Comparison of ENCODE assay signal across 31 cellular contexts in the genomic region with DNA sequence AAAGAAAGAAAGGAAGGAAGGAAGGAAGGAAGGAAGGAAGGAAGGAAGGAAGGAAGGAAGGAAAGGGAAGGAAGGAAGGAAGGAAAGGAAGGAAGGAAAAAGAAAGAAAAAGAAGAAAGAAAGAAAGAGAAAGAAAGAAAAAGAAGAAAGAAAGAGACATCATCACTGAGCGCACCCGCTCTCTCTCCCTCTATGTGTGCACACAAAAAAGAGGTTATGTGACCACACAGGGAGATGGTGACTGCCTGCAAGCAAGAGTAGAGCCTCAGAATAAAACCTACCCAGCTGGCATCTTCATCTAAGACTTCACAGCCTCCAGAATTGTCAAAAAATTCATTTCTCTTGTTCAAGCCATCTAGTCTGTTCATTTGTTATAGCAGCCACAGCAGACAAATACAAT.
"Had no signal": no experiment of that assay in that cellular context is flagged by ENCODE, and none has a peak within 500 bp of the region (broad histone marks: within the 10 kb centered on the region; RNA-seq: fewer than 3 reads in every experiment).

No MANE protein-coding gene starts in this region.

- FAIRE-seq: astrocyte, bronchial epithelial cell had no signal

- H3K4me3 ChIP-seq: coronary artery, dorsolateral prefrontal cortex, esophagus muscularis mucosa, gastrocnemius medialis, heart left ventricle had no signal

- H3K4me1 ChIP-seq: esophagus muscularis mucosa, foreskin keratinocyte, gastrocnemius medialis, heart left ventricle had no signal

- ATAC-seq: activated CD8-positive, alpha-beta T cell treated with anti-CD3 and anti-CD28 coated beads for 36 hours; activated T-cell treated with anti-CD3 and anti-CD28 coated beads, Interleukin-2, amount 50 U/mL, for 4 hours; activated T-helper 17 cell treated with anti-CD3 and anti-CD28 coated beads, Interleukin-2, amount 50 U/mL, for 72 hours; foreskin keratinocyte; gastrocnemius medialis; heart left ventricle; T-helper 17 cell had no signal

- H3K27ac ChIP-seq: brain microvascular endothelial cell, coronary artery, dorsolateral prefrontal cortex, esophagus muscularis mucosa, foreskin keratinocyte, gastrocnemius medialis, heart left ventricle, WERI-Rb-1 had no signal

- H3K9me3 ChIP-seq: esophagus muscularis mucosa, gastrocnemius medialis, heart left ventricle had no signal

- H3K36me3 ChIP-seq: brain microvascular endothelial cell, esophagus muscularis mucosa, gastrocnemius medialis, heart left ventricle, WERI-Rb-1 had no signal

- H3K27me3 ChIP-seq: brain microvascular endothelial cell, dorsolateral prefrontal cortex, esophagus muscularis mucosa, foreskin keratinocyte, gastrocnemius medialis, heart left ventricle had no signal

- DNase-seq: activated CD4-positive, alpha-beta T cell treated with anti-CD3 and anti-CD28 coated beads for 48 hours; activated CD4-positive, alpha-beta T cell treated with anti-CD3 and anti-CD28 coated beads, Interleukin-2, amount 50 U/mL, for 1 hour; activated CD4-positive, alpha-beta T cell treated with anti-CD3 and anti-CD28 coated beads, Interleukin-2, amount 50 U/mL, for 48 hours; activated CD4-positive, CD25-positive, alpha-beta regulatory T cell; activated CD4-positive, CD25-positive, alpha-beta regulatory T cell treated with anti-CD3 and anti-CD28 coated beads, Interleukin-2, amount 50 U/mL, for 72 hours; activated CD8-positive, alpha-beta memory T cell treated with anti-CD3 and anti-CD28 coated beads for 24 hours; activated CD8-positive, alpha-beta T cell treated with anti-CD3 and anti-CD28 coated beads for 36 hours; activated effector memory CD4-positive, alpha-beta T cell treated with Interleukin-2 at 50 U/mL for 16 hours; activated gamma-delta T cell treated with Interleukin-2 at 50 U/mL for 16 hours; activated naive CD4-positive, alpha-beta T cell treated with anti-CD3 and anti-CD28 coated beads, Interleukin-2, amount 50 U/mL, for 16 hours; activated naive CD4-positive, alpha-beta T cell treated with Interleukin-2 at 50 U/mL for 16 hours; activated T-cell treated with anti-CD3 and anti-CD28 coated beads, Interleukin-2, amount 50 U/mL, for 4 hours; amniotic stem cell; anterior cingulate cortex; brain microvascular endothelial cell; dorsolateral prefrontal cortex; effector memory CD4-positive, alpha-beta T cell; erythroblast; foreskin keratinocyte; gastrocnemius medialis; glutamatergic neuron; heart left ventricle; T-helper 1 cell; T-helper 17 cell; T1000; WERI-Rb-1 had no signal
